In genomic region chrX:56767413-56768119, GRCh38 we compare ENCODE assay signal across 8 cellular contexts. TPM values are rescaled to one million over a fixed set of nuclear protein-coding genes. Genes with fewer than 3 reads are reported as not detected.
DNase-seq lines count a peak whose midpoint lies in the region; ATAC-seq and TF ChIP-seq lines count a peak whose summit lies in the region.
"Not testable (repeated sequence)": the region's sequence is repeated elsewhere in the genome, so short reads cannot be mapped to it uniquely, and the experiment has no call there.

No MANE protein-coding gene starts in this region.

- peak overlapping the region; percentile 23 for H3K27ac ChIP-seq in CD4-positive, CD25-positive, alpha-beta regulatory T cell (ENCODE audit: insufficient read depth, low read length, poor library complexity, severe bottlenecking)
- H3K27ac ChIP-seq in breast epithelium = peak overlapping the region; percentile 56 to 68
- H3K27ac ChIP-seq in spleen = peak overlapping the region in 5 of 8 donors; percentile 16 to 93 (median 84)

- not testable (repeated sequence) for H3K4me3 ChIP-seq in CD4-positive, CD25-positive, alpha-beta regulatory T cell (ENCODE audit: low read depth, low read length)
- H3K4me3 ChIP-seq in breast epithelium (peak overlapping the region in 2 of 3 donors; percentile 67 to 79), spleen (peak overlapping the region in 5 of 8 donors; percentile 30 to 82 (median 51))

- 55 to 100% (median 89%) methylated on average over 1 to 25 of the region's 39 CpGs for WGBS in spleen, 5 donors

- H3K4me1 Mint-ChIP-seq in CD4-positive, CD25-positive, alpha-beta regulatory T cell = peaks cover 13 to 44% (median 21%) of the 10 kb centered on the region in 4 donors
- peaks cover 27 to 44% (median 34%) of the 10 kb centered on the region in 3 donors for H3K4me1 Mint-ChIP-seq in naive B cell

- not testable (repeated sequence) for H3K9me3 ChIP-seq in CD4-positive, CD25-positive, alpha-beta regulatory T cell (ENCODE audit: control insufficient read depth in 2 of 2, low read length in 2 of 2); breast epithelium; spleen

- ATAC-seq in CD4-positive, CD25-positive, alpha-beta regulatory T cell (ENCODE audit: low read depth in 2 of 2) = not testable (repeated sequence)
- ATAC-seq in GM19328 (IDR thresholded peaks at IDR 0.05; ENCODE audit: unreplicated experiment) (peak; percentile 28), HG03025 (IDR thresholded peaks at IDR 0.05; ENCODE audit: low FRiP score, unreplicated experiment) (peak; percentile 17), SK-N-SH treated with all-trans-retinoic acid at 6 μM for 48 hours (peak; percentile 55), naive B cell (ENCODE audit: low read depth in 2 of 2) (peak in 1 of 2 donors; percentile 55)

- DNase-seq in CD4-positive, CD25-positive, alpha-beta regulatory T cell = peak in 2 of 3 donors; percentile 60 to 78
- DNase-seq in breast epithelium (ENCODE audit: low spot score in 2 of 2) (peak in 1 of 2 donors; percentile 21), cardiac septum (ENCODE audit: low spot score) (peak; percentile 73), naive B cell (peak; percentile 73), spleen (peak; percentile 91)

- not testable (repeated sequence) for H3K27me3 ChIP-seq in CD4-positive, CD25-positive, alpha-beta regulatory T cell (ENCODE audit: control insufficient read depth, insufficient read depth, low read length); breast epithelium; spleen (replicated peaks in 1 of 7)

- intact Hi-C loops in breast epithelium (cut with DNase I; ENCODE audit: low total_unique reads); spleen (cut with DNase I; ENCODE audit: low total_unique reads): not testable (repeated sequence)
- intact Hi-C loops in cardiac septum (cut with DNase I) = loop anchor here (10.0 kb wide), 1 partner anchor 207 kb away; no protein-coding TSS in a partner anchor

- H3K27me3 Mint-ChIP-seq in CD4-positive, CD25-positive, alpha-beta regulatory T cell; naive B cell: not testable (repeated sequence)

- H3K36me3 Mint-ChIP-seq in CD4-positive, CD25-positive, alpha-beta regulatory T cell; naive B cell: not testable (repeated sequence)

- H3K36me3 ChIP-seq in CD4-positive, CD25-positive, alpha-beta regulatory T cell (ENCODE audit: control insufficient read depth, insufficient read depth, low read length); breast epithelium; spleen: not testable (repeated sequence)

- TF ChIP-seq POLR2A in breast epithelium (IDR thresholded peaks at IDR 0.05); spleen (IDR thresholded peaks at IDR 0.05): not testable (repeated sequence)

- peak overlapping the region in 3 of 4 donors; percentile 92 to 96 (median 93) for H3K4me3 Mint-ChIP-seq in CD4-positive, CD25-positive, alpha-beta regulatory T cell
- H3K4me3 Mint-ChIP-seq in naive B cell = peak overlapping the region in 6 of 8 donors; percentile 82 to 97 (median 96)

- TF ChIP-seq CTCF in breast epithelium (IDR thresholded peaks at IDR 0.05) (peak in 1 of 3 donors; percentile 48), spleen (IDR thresholded peaks at IDR 0.05 in 8 of 11, conservative IDR thresholded peaks at IDR 0.05 in 3 of 11) (peak in 2 of 11 experiments; percentile 24 to 53)

- H3K4me1 ChIP-seq in CD4-positive, CD25-positive, alpha-beta regulatory T cell (ENCODE audit: control insufficient read depth, insufficient read depth, low read length, poor library complexity, severe bottlenecking) = peaks cover 39% of the 10 kb centered on the region
- H3K4me1 ChIP-seq in breast epithelium = not testable (repeated sequence)
- H3K4me1 ChIP-seq in spleen = peaks cover 31 to 45% (median 38%) of the 10 kb centered on the region in 6 donors

- not testable (repeated sequence) for H3K27ac Mint-ChIP-seq in CD4-positive, CD25-positive, alpha-beta regulatory T cell
- H3K27ac Mint-ChIP-seq in naive B cell = peak overlapping the region in 5 of 6 donors; percentile 88 to 97 (median 96)

- H3K9me3 Mint-ChIP-seq in CD4-positive, CD25-positive, alpha-beta regulatory T cell; naive B cell: not testable (repeated sequence)

RNA-seq across cellular contexts. Expression of gene NBDY, which starts 38.5 kb away (rescaled TPM):
- 29.0 TPM for total RNA-seq in CD4-positive, CD25-positive, alpha-beta regulatory T cell
- 10 to 100 TPM; 47.3 to 61.5 (median 56.0) TPM for polyA plus RNA-seq in CD4-positive, CD25-positive, alpha-beta regulatory T cell
- total RNA-seq in breast epithelium (10 to 100 TPM in 2 of 3 donors, 1 to 10 TPM in 1; 6.6 to 15.7 (median 14.5) TPM), cardiac septum (29.9 TPM), spleen (10 to 100 TPM; 15.7 to 46.7 (median 30.9) TPM)
- polyA plus RNA-seq in naive B cell (ENCODE audit: low read depth in 6 of 6) (10 to 100 TPM; 44.9 to 69.1 (median 54.8) TPM), spleen (10 to 100 TPM; 24.3 to 31.6 (median 27.9) TPM)

Comparison
In these comparisons a context has a peak if more than half of its experiments do, and no peak if none do; other contexts are left out.
1. H3K27ac ChIP-seq: peak in every context shown above with its lines; median percentile 84 in spleen; 62 in breast epithelium; 23 in CD4-positive, CD25-positive, alpha-beta regulatory T cell.